In the genomic region with DNA sequence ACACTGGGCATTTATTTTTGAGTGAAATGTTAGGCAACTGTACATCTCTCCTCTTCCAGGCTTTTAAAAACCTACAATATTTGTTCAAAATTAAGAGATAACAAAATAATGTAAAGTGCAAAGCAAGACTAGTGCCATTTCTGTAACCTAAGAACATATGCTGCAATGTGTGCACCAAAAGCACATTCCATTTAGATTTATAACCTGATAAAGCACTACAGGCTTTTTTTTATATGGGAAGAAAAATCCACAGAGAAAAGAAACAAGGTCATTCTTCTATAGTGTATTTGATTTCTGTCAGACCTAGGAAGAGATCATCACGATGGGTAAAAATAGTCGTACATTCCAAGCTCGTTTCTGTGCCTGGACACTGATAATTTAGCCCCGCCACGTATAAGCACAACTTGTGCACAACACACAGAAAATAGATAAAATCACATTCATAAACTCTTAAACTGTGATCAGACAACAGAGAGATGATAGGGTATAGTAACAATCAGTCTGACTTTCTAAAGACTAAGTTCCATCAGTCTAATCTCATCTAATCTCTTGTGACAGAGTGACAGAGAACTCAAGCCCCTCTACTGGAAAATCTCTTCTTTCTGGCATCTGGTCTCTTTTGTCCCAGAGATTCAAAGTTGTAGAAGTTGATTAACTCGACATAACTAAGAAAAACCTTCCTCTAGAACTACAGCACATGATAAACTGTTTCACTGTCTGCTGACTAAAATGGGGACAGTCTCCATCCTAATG, we compare ENCODE assay signal across 14 cellular contexts. TPM values are rescaled to one million over a fixed set of nuclear protein-coding genes. Genes with fewer than 3 reads are reported as not detected.
DNase-seq lines count a peak whose midpoint lies in the region; ATAC-seq and TF ChIP-seq lines count a peak whose summit lies in the region.
"Had no signal": no experiment of that assay in that cellular context is flagged by ENCODE, and none has a peak within 500 bp of the region (broad histone marks: within the 10 kb centered on the region; RNA-seq: fewer than 3 reads in every experiment).

No MANE protein-coding gene starts in this region.

- peaks cover 30% of the 10 kb centered on the region for H3K36me3 Mint-ChIP-seq in chondrocyte (ENCODE audit: low read depth)
- H3K36me3 Mint-ChIP-seq: immature natural killer cell had no signal

- CTCF ChIA-PET in IMR-90 (lab: Yijun Ruan, JAX): interaction anchor here (0.7 kb wide), 1 partner anchor 62 kb away, joined by 3 read pairs; no protein-coding TSS in a partner anchor

- peak overlapping the region; percentile 18; the same call in 1 of the 2 replicates for H4K5ac ChIP-seq in IMR-90 (ENCODE audit: low read depth, low read length)

- H4K8ac ChIP-seq in IMR-90 (ENCODE audit: low read depth in 2 of 2, low read length in 2 of 2): peak overlapping the region; percentile 10 to 13; a peak in 3 of 4 replicates

- no peak overlapping the region for H2AFZ ChIP-seq in IMR-90 (replicated peaks; ENCODE audit: low read length, poor library complexity)

- H3K14ac ChIP-seq in IMR-90 (replicated peaks; ENCODE audit: low read depth, low read length): peak overlapping the region; percentile 14; the same call in 1 of the 2 replicates

- H3K27ac ChIP-seq in 22Rv1 (peak overlapping the region; percentile 20; the same call in 1 of the 2 replicates), IMR-90 (ENCODE audit: insufficient read depth, low read length) (peak overlapping the region; percentile 84; the same call in 1 of the 2 replicates), mucosa of rectum (ENCODE audit: low read depth in 2 of 2, low read length in 2 of 2) (peak overlapping the region; percentile 16 to 27)

- POLR2A ChIA-PET in IMR-90 (lab: Charles Lee; ENCODE audit: unreplicated experiment): interaction anchor here (0.6 to 1.4 kb wide), 2 partner anchors 14 to 150 kb away, joined by 4 to 5 read pairs; no protein-coding TSS in a partner anchor

- peak overlapping the region; percentile 44 for H3K23ac ChIP-seq in IMR-90 (ENCODE audit: low read depth, low read length)

- no peak overlapping the region for H2AK9ac ChIP-seq in IMR-90 (replicated peaks; ENCODE audit: low read depth, low read length, poor library complexity)

- peak overlapping the region; percentile 30; the same call in 1 of the 2 replicates for H2BK20ac ChIP-seq in IMR-90 (ENCODE audit: low read depth, low read length)

- H3K36me3 ChIP-seq in IMR-90 (ENCODE audit: control insufficient read depth, insufficient read depth, low read length): peaks cover 51% of the 10 kb centered on the region
- H3K36me3 ChIP-seq in mucosa of rectum (ENCODE audit: control insufficient read depth in 2 of 2, insufficient read depth in 2 of 2, low read length in 2 of 2): peaks cover 0 to 2% of the 10 kb centered on the region in 2 donors

- peak overlapping the region; percentile 11; the same call in 1 of the 2 replicates for H3K56ac ChIP-seq in IMR-90 (ENCODE audit: extremely low read depth, insufficient read depth, low read length)

- no CpG with 5 or more reads among the region's 6 CpGs for WGBS in IMR-90 (ENCODE audit: extremely low coverage in 2 of 2, insufficient read length in 1 of 2), 2 experiments

- H3K4me1 ChIP-seq in IMR-90 (ENCODE audit: control insufficient read depth, insufficient read depth, low read length) (peaks cover 26% of the 10 kb centered on the region), mucosa of rectum (ENCODE audit: control insufficient read depth in 2 of 2, insufficient read depth in 2 of 2, low read length in 2 of 2) (peaks cover 28 to 56% of the 10 kb centered on the region in 2 donors)

- no peak for TF ChIP-seq RAD21 in IMR-90 (IDR thresholded peaks at IDR 0.05; ENCODE audit: low read length)

- H4K91ac ChIP-seq in IMR-90 (ENCODE audit: insufficient read depth, low read depth, low read length): no peak overlapping the region; the same call in 1 of the 2 replicates

- no peaks in the 10 kb centered on the region for H3K27me3 Mint-ChIP-seq in chondrocyte (ENCODE audit: low read depth)

- H3K4me3 ChIP-seq in IMR-90 (ENCODE audit: insufficient read depth, low read depth, low read length) (no peak overlapping the region), mucosa of rectum (ENCODE audit: low read length in 2 of 2) (no peak overlapping the region)

- TF ChIP-seq POLR2A in IMR-90 (IDR thresholded peaks at IDR 0.05; ENCODE audit: low read depth, low read length): no peak

- peak overlapping the region; percentile 81 for H3K18ac ChIP-seq in IMR-90 (ENCODE audit: low read depth, low read length)

- H3K27me3 ChIP-seq in IMR-90 (ENCODE audit: control insufficient read depth, insufficient read depth, low read length) (no peaks in the 10 kb centered on the region), mucosa of rectum (ENCODE audit: control insufficient read depth in 2 of 2, insufficient read depth in 2 of 2, low read length in 2 of 2) (no peaks in the 10 kb centered on the region)

- H3K4ac ChIP-seq in IMR-90 (ENCODE audit: low read depth, low read length): peak overlapping the region; percentile 6; the same call in 1 of the 2 replicates

- peak overlapping the region; percentile 35 for H3K4me3 Mint-ChIP-seq in chondrocyte (ENCODE audit: unreplicated experiment)
- H3K4me3 Mint-ChIP-seq: immature natural killer cell had no signal

- BruUV-seq in IMR-90 (replicated peaks; lab: Mats Ljungman, UMichigan): no TSS peak

- peak overlapping the region; percentile 65; the same call in 1 of the 2 replicates for H3K9ac ChIP-seq in IMR-90 (ENCODE audit: low read depth, low read length)
- no peak overlapping the region for H3K9ac ChIP-seq in mucosa of rectum (ENCODE audit: low read depth in 1 of 2, low read length in 2 of 2)

- intact Hi-C loops in IMR-90 (cut with micrococcal nuclease) (no loop called here), posterior vena cava (cut with DNase I) (no loop called here)

- in situ Hi-C loops in IMR-90 (cut with MboI; ENCODE audit: low sequenced_read_pairs): no loop called here

- H3K79me1 ChIP-seq in IMR-90 (ENCODE audit: low read depth in 1 of 2, low read length in 2 of 2): peaks cover 15 to 53% of the 10 kb centered on the region in 2 experiments

- H2BK15ac ChIP-seq in IMR-90 (ENCODE audit: low read depth, low read length): peak overlapping the region; percentile 72; the same call in 1 of the 3 replicates

- H4K20me1 ChIP-seq in IMR-90 (ENCODE audit: insufficient read depth, low read length): peaks cover 28% of the 10 kb centered on the region

- H3K9me3 ChIP-seq in IMR-90 (ENCODE audit: control insufficient read depth, insufficient read depth, low read length): no peaks in the 10 kb centered on the region
- H3K9me3 ChIP-seq in mucosa of rectum (ENCODE audit: control insufficient read depth in 2 of 2, low read length in 2 of 2): no peaks in the 10 kb centered on the region

- TF ChIP-seq CTCF in 22Rv1 (IDR thresholded peaks at IDR 0.05) (no peak), IMR-90 (conservative IDR thresholded peaks at IDR 0.05; ENCODE audit: low read depth, low read length) (no peak), chondrocyte (IDR thresholded peaks at IDR 0.05) (no peak)

- H3K4me2 ChIP-seq in IMR-90 (ENCODE audit: low read depth, low read length): peak overlapping the region; percentile 66

- ATAC-seq in IMR-90 (ENCODE audit: low read depth): peak; percentile 16

- H2BK120ac ChIP-seq in IMR-90 (ENCODE audit: low read depth, low read length): peak overlapping the region; percentile 23; the same call in 1 of the 2 replicates

- no peaks in the 10 kb centered on the region for H3K9me3 Mint-ChIP-seq in chondrocyte (ENCODE audit: low read depth)

- peaks cover 85% of the 10 kb centered on the region for H3K4me1 Mint-ChIP-seq in chondrocyte (ENCODE audit: low read depth)

- peak overlapping the region; percentile 67 for H2BK5ac ChIP-seq in IMR-90 (ENCODE audit: low read depth, low read length, poor library complexity, severe bottlenecking)

- DNase-seq in IMR-90 (peak; percentile 71), chondrocyte (ENCODE audit: low spot score) (no peak), posterior vena cava (ENCODE audit: low spot score) (no peak), DMS53 treated with DMSO at 0.1 percent for 48 hours (lab: John Stamatoyannopoulos, UW; ENCODE audit: unreplicated experiment) (no peak)
- no peak for DNase-seq in stimulated activated CD4-positive, alpha-beta T cell treated with anti-CD3 and anti-CD28 coated beads, Interleukin-12 subunit alpha, Interleukin-12 subunit beta, amount 100 ng/mL, for 4 hours
- DNase-seq in stimulated activated naive CD4-positive, alpha-beta T cell (lab: John Stamatoyannopoulos, UW): no peak
- DNase-seq: activated naive CD4-positive, alpha-beta T cell treated with Interleukin-2 at 50 U/mL for 16 hours; GF-D8; immature natural killer cell; NCI-H446; posterior cingulate gyrus; SHP77 treated with DMSO at 0.1 percent for 48 hours had no signal

- peak overlapping the region; percentile 61; the same call in 1 of the 2 replicates for H2AK5ac ChIP-seq in IMR-90 (ENCODE audit: low read depth, low read length)

- H3K9me1 ChIP-seq in IMR-90 (ENCODE audit: insufficient read depth, low read length): peaks cover 15% of the 10 kb centered on the region

- dilution Hi-C loops in IMR-90 (cut with HindIII; ENCODE audit: low sequenced_read_pairs, unreplicated experiment): no loop called here

- H3K27ac Mint-ChIP-seq in chondrocyte (ENCODE audit: unreplicated experiment): peak overlapping the region; percentile 91
- H3K27ac Mint-ChIP-seq: immature natural killer cell had no signal

TF ChIP-seq in IMR-90, 13 proteins besides CTCF, POLR2A, EP300 and RAD21:
- TF ChIP-seq CHD1 (IDR thresholded peaks at IDR 0.05; ENCODE audit: low read depth, low read length) (no peak), MAZ (IDR thresholded peaks at IDR 0.05; ENCODE audit: borderline replicate concordance, low read depth, low read length) (no peak), CEBPB (IDR thresholded peaks at IDR 0.05; ENCODE audit: low read depth, low read length) (peak; percentile 67; the same call in 1 of the 2 replicates), NFE2L2 (IDR thresholded peaks at IDR 0.05; ENCODE audit: low read depth, low read length) (no peak)

RNA-seq across cellular contexts. Expression of a gene that starts 6.7 kb away (rescaled TPM):
- total RNA-seq in IMR-90 (2012; rRNA removed) (117 TPM in 2 replicates), chondrocyte (405 to 481 TPM (median 466 TPM) in 3 replicates), posterior vena cava (100 to 1,000 TPM; 109 to 176 TPM)
- polyA plus RNA-seq in IMR-90 (2012; rRNA removed): 97.5 and 114 TPM in 2 replicates
- 83.3 and 90.8 TPM in 2 replicates for polyA plus RNA-seq in IMR-90 (2012; cell fraction: cytosol; rRNA removed)
- 304 and 403 TPM in 2 replicates for polyA plus RNA-seq in IMR-90 (2012; cell fraction: nucleus; rRNA removed; ENCODE audit: low replicate concordance)

Comparison
In these comparisons a context has a peak if more than half of its experiments do, and no peak if none do; other contexts are left out.
1. H3K27ac ChIP-seq: peak in every context shown above with its lines; median percentile 84 in IMR-90; 22 in mucosa of rectum; 20 in 22Rv1.